In the genomic region with DNA sequence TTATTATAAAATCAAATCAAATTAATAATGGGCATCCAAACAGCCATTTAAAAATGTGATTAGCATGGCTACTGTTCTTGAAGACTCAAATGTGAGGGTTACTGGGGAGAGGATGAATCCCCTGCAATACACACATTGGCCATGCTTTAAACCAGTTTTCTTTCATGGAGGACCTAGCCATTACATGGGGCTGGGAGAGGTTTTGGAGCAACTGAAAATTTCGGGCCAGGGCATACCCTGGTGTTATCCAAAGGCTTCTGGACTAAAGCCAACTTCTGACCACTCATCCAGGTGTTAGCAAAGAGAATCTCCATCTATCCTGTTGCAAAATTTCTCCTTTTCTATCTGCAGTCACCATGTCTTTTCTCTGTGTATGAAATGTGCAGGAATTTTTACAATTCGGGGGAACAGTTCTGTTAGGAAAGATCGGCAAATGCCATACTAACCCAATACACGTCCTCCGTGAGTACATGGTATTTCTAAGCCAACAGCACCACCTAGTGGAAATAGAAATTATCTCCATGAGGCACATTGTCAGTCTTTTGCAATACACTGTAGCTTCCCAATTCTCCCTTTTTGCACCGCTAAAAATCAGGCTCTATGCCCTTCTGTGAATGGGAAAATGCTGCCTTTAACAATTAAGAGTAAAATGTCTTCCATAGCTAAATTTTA, we compare ENCODE assay signal across 8 cellular contexts. TPM values are rescaled to one million over a fixed set of nuclear protein-coding genes. Genes with fewer than 3 reads are reported as not detected.
A peak's percentile ranks its signal among the peaks of the same experiment; 100 is the strongest.
DNase-seq lines count a peak whose midpoint lies in the region; ATAC-seq, FAIRE-seq and TF ChIP-seq lines count a peak whose summit lies in the region.

No MANE protein-coding gene starts in this region.

- FAIRE-seq in A204.1 (lab: Jason Lieb, UNC), result peak; percentile 6
- FAIRE-seq in GM12892 (lab: Jason Lieb, UNC), result no peak

- no peak for TF ChIP-seq POLR2A in GM12892 (IDR thresholded peaks at IDR 0.05; ENCODE audit: low read depth, low read length)

- peak overlapping the region; percentile 18 for H3K27ac Mint-ChIP-seq in activated T-helper 1 cell treated with anti-CD3 and anti-CD28 coated beads, Interleukin-12 subunit alpha, Interleukin-12 subunit beta, Interleukin-2, Interleukin-4 antibody, amounts not matched to agents 30 ng/mL and 10 ng/mL and 1 ng/mL, durations not matched to agents 14 hours and 24 hours and 36 hours

- H3K9me3 ChIP-seq in right cardiac atrium (ENCODE audit: control insufficient read depth, low read length) (no peaks in the 10 kb centered on the region), tibial artery (peaks cover 0 to 13% (median 0%) of the 10 kb centered on the region in 3 donors)

- no peaks in the 10 kb centered on the region for H3K27me3 Mint-ChIP-seq in activated T-helper 1 cell treated with anti-CD3 and anti-CD28 coated beads, Interleukin-12 subunit alpha, Interleukin-12 subunit beta, Interleukin-2, Interleukin-4 antibody, amounts not matched to agents 30 ng/mL and 10 ng/mL and 1 ng/mL, durations not matched to agents 14 hours and 24 hours and 36 hours (ENCODE audit: insufficient read depth)

- TF ChIP-seq CTCF in tibial artery (IDR thresholded peaks at IDR 0.05), result peak; percentile 67 to 86

- H3K36me3 Mint-ChIP-seq in activated T-helper 1 cell treated with anti-CD3 and anti-CD28 coated beads, Interleukin-12 subunit alpha, Interleukin-12 subunit beta, Interleukin-2, Interleukin-4 antibody, amounts not matched to agents 30 ng/mL and 10 ng/mL and 1 ng/mL, durations not matched to agents 14 hours and 24 hours and 36 hours (ENCODE audit: low read depth), result no peaks in the 10 kb centered on the region

- DNase-seq in DMS153 treated with DMSO at 0.1 percent for 48 hours (lab: John Stamatoyannopoulos, UW; ENCODE audit: unreplicated experiment) (peak; percentile 13), NCI-H1105 (lab: John Stamatoyannopoulos, UW) (peak; percentile 59), right cardiac atrium (no peak), tibial artery (no peak), GM12892 (ENCODE audit: insufficient read length) (no peak)
- no peak for DNase-seq in activated T-helper 1 cell treated with anti-CD3 and anti-CD28 coated beads, Interleukin-12 subunit alpha, Interleukin-12 subunit beta, Interleukin-2, Interleukin-4 antibody, amounts not matched to agents 30 ng/mL and 10 ng/mL and 1 ng/mL, durations not matched to agents 14 hours and 24 hours and 36 hours (ENCODE audit: low spot score)

- H3K4me3 ChIP-seq in right cardiac atrium (ENCODE audit: low read length) (no peak overlapping the region), tibial artery (no peak overlapping the region)

- H3K27me3 ChIP-seq in right cardiac atrium (ENCODE audit: control insufficient read depth, insufficient read depth), result no peaks in the 10 kb centered on the region
- no peaks in the 10 kb centered on the region for H3K27me3 ChIP-seq in tibial artery

- H3K36me3 ChIP-seq in tibial artery, result no peaks in the 10 kb centered on the region

- H3K4me1 ChIP-seq in right cardiac atrium (ENCODE audit: control insufficient read depth, insufficient read depth, low read length), result no peaks in the 10 kb centered on the region
- H3K4me1 ChIP-seq in tibial artery, result no peaks in the 10 kb centered on the region

- ATAC-seq in right cardiac atrium, result peak; percentile 76 to 88
- ATAC-seq in GM18519 (IDR thresholded peaks at IDR 0.05; ENCODE audit: low FRiP score, unreplicated experiment), result no peak

- WGBS in right cardiac atrium, result 21% methylated on average over 6 of the region's 6 CpGs

- H3K9me3 Mint-ChIP-seq in activated T-helper 1 cell treated with anti-CD3 and anti-CD28 coated beads, Interleukin-12 subunit alpha, Interleukin-12 subunit beta, Interleukin-2, Interleukin-4 antibody, amounts not matched to agents 30 ng/mL and 10 ng/mL and 1 ng/mL, durations not matched to agents 14 hours and 24 hours and 36 hours, result peaks cover 59% of the 10 kb centered on the region

- H3K27ac ChIP-seq in right cardiac atrium (ENCODE audit: low read length) (no peak overlapping the region), tibial artery (no peak overlapping the region)

- intact Hi-C loops in activated T-helper 1 cell treated with anti-CD3 and anti-CD28 coated beads, Interleukin-12 subunit alpha, Interleukin-12 subunit beta, Interleukin-2, Interleukin-4 antibody, amounts not matched to agents 30 ng/mL and 10 ng/mL and 1 ng/mL, durations not matched to agents 14 hours and 24 hours and 36 hours (cut with micrococcal nuclease), result loop anchor here (5.0 kb wide), 1 partner anchor 437 kb away; no protein-coding TSS in a partner anchor
- intact Hi-C loops in right cardiac atrium (cut with DNase I) (loop anchor here in 3 of 4 donors (2.0 to 10.0 kb wide), 3 partner anchors 314 to 437 kb away; no protein-coding TSS in a partner anchor), tibial artery (cut with DNase I; ENCODE audit: low total_unique reads) (loop anchor here (2.0 kb wide), 1 partner anchor 438 kb away; no protein-coding TSS in a partner anchor)

- H3K4me3 Mint-ChIP-seq in activated T-helper 1 cell treated with anti-CD3 and anti-CD28 coated beads, Interleukin-12 subunit alpha, Interleukin-12 subunit beta, Interleukin-2, Interleukin-4 antibody, amounts not matched to agents 30 ng/mL and 10 ng/mL and 1 ng/mL, durations not matched to agents 14 hours and 24 hours and 36 hours, result no peak overlapping the region

- no peaks in the 10 kb centered on the region for H3K4me1 Mint-ChIP-seq in activated T-helper 1 cell treated with anti-CD3 and anti-CD28 coated beads, Interleukin-12 subunit alpha, Interleukin-12 subunit beta, Interleukin-2, Interleukin-4 antibody, amounts not matched to agents 30 ng/mL and 10 ng/mL and 1 ng/mL, durations not matched to agents 14 hours and 24 hours and 36 hours (ENCODE audit: low read depth)

RNA-seq across cellular contexts. Expression of a gene that starts 47.0 kb away (rescaled TPM):
- 12.6 and 13.5 TPM in 2 replicates for total RNA-seq in activated T-helper 1 cell treated with anti-CD3 and anti-CD28 coated beads, Interleukin-12 subunit alpha, Interleukin-12 subunit beta, Interleukin-2, Interleukin-4 antibody, amounts not matched to agents 30 ng/mL and 10 ng/mL and 1 ng/mL, durations not matched to agents 14 hours and 24 hours and 36 hours
- 1 to 10 TPM; 1.6 to 3.1 (median 2.7) TPM for total RNA-seq in right cardiac atrium
- polyA plus RNA-seq in right cardiac atrium, result 1.3 TPM
- polyA plus RNA-seq in GM12892 (2012; ENCODE audit: missing spikeins), result 8.3 TPM

RNA-seq across cellular contexts. Expression of a gene that starts 56.0 kb away (rescaled TPM):
- 8.5 and 12.2 TPM in 2 replicates for total RNA-seq in activated T-helper 1 cell treated with anti-CD3 and anti-CD28 coated beads, Interleukin-12 subunit alpha, Interleukin-12 subunit beta, Interleukin-2, Interleukin-4 antibody, amounts not matched to agents 30 ng/mL and 10 ng/mL and 1 ng/mL, durations not matched to agents 14 hours and 24 hours and 36 hours
- total RNA-seq in right cardiac atrium, result 10 to 100 TPM; 24.2 to 29.8 (median 26.6) TPM
- 11.9 TPM for polyA plus RNA-seq in right cardiac atrium
- polyA plus RNA-seq in GM12892 (2012; ENCODE audit: missing spikeins), result 9.8 TPM

Comparison
In these comparisons a context has a peak if more than half of its experiments do, and no peak if none do; other contexts are left out.
1. DNase-seq: peak in DMS153 treated with DMSO at 0.1 percent for 48 hours (single experiment) and NCI-H1105 (single experiment); none in activated T-helper 1 cell treated with anti-CD3 and anti-CD28 coated beads, Interleukin-12 subunit alpha, Interleukin-12 subunit beta, Interleukin-2, Interleukin-4 antibody, amounts not matched to agents 30 ng/mL and 10 ng/mL and 1 ng/mL, durations not matched to agents 14 hours and 24 hours and 36 hours (single experiment), right cardiac atrium (0 of 3), tibial artery (0 of 2) and GM12892 (single experiment).